Comparison of ENCODE assay signal across 8 cellular contexts in genomic region chr1:214602764-214603657, GRCh38. TPM values are rescaled to one million over a fixed set of nuclear protein-coding genes. Genes with fewer than 3 reads are reported as not detected.
DNase-seq lines count a peak whose midpoint lies in the region; ATAC-seq and TF ChIP-seq lines count a peak whose summit lies in the region.

Gene CENPF (plus strand): TSS chr1:214603195. CDS start chr1:214613755, 10,560 bp downstream.

- intact Hi-C loops in thyroid gland (cut with DNase I): no loop called here

- ATAC-seq in HG02588 (IDR thresholded peaks at IDR 0.05; ENCODE audit: unreplicated experiment) (peak; percentile 99), SK-N-SH treated with all-trans-retinoic acid at 6 μM for 48 hours (peak; percentile 98)

- 1% methylated on average over 18 to 39 of the region's 65 CpGs for WGBS in thyroid gland, 2 donors

- H3K27ac ChIP-seq in thyroid gland: no peak within 1 kb of the TSS

- no peaks in the 10 kb centered on the region for H3K36me3 Mint-ChIP-seq in activated naive CD4-positive, alpha-beta T cell treated with anti-CD3 and anti-CD28 coated beads, Interleukin-2, amount 50 U/mL, for 24 hours
- H3K36me3 Mint-ChIP-seq in glutamatergic neuron (ENCODE audit: unreplicated experiment) (no peaks in the 10 kb centered on the region), osteocyte (ENCODE audit: unreplicated experiment) (no peaks in the 10 kb centered on the region)

- H3K36me3 ChIP-seq in thyroid gland: no peaks in the 10 kb centered on the region

- TF ChIP-seq CTCF in GM10266 (IDR thresholded peaks at IDR 0.05; ENCODE audit: control insufficient read depth, insufficient read depth, low read depth, missing control alignments) (peak; percentile 14), glutamatergic neuron (IDR thresholded peaks at IDR 0.05; ENCODE audit: partially characterized antibody, unreplicated experiment) (peak; percentile 34), osteocyte (IDR thresholded peaks at IDR 0.05) (peak; percentile 27), thyroid gland (IDR thresholded peaks at IDR 0.05) (peak in 4 of 6 experiments; percentile 17 to 32 (median 28))

- H3K9me3 Mint-ChIP-seq in activated naive CD4-positive, alpha-beta T cell treated with anti-CD3 and anti-CD28 coated beads, Interleukin-2, amount 50 U/mL, for 24 hours: no peaks in the 10 kb centered on the region
- peaks cover 4% of the 10 kb centered on the region for H3K9me3 Mint-ChIP-seq in glutamatergic neuron (ENCODE audit: unreplicated experiment)
- no peaks in the 10 kb centered on the region for H3K9me3 Mint-ChIP-seq in osteocyte (ENCODE audit: unreplicated experiment)

- peak within 1 kb of the TSS; percentile 72 for H3K27ac Mint-ChIP-seq in activated naive CD4-positive, alpha-beta T cell treated with anti-CD3 and anti-CD28 coated beads, Interleukin-2, amount 50 U/mL, for 24 hours
- H3K27ac Mint-ChIP-seq in glutamatergic neuron (ENCODE audit: unreplicated experiment) (peak within 1 kb of the TSS; percentile 48), osteocyte (ENCODE audit: unreplicated experiment) (peak within 1 kb of the TSS; percentile 85)

- no peaks in the 10 kb centered on the region for H3K27me3 ChIP-seq in thyroid gland

- no peaks in the 10 kb centered on the region for H3K27me3 Mint-ChIP-seq in activated naive CD4-positive, alpha-beta T cell treated with anti-CD3 and anti-CD28 coated beads, Interleukin-2, amount 50 U/mL, for 24 hours
- peaks cover 3% of the 10 kb centered on the region for H3K27me3 Mint-ChIP-seq in glutamatergic neuron (ENCODE audit: unreplicated experiment)
- no peaks in the 10 kb centered on the region for H3K27me3 Mint-ChIP-seq in osteocyte (ENCODE audit: unreplicated experiment)

- DNase-seq in GM10266 (ENCODE audit: extremely low spot score) (peak; percentile 98), NCI-H1092 (lab: John Stamatoyannopoulos, UW) (peak; percentile 99), glutamatergic neuron (peak; percentile 94), osteocyte (ENCODE audit: extremely low spot score, unreplicated experiment) (peak; percentile 98), thyroid gland (peak; percentile 95)

- TF ChIP-seq POLR2A in thyroid gland (IDR thresholded peaks at IDR 0.05): no peak

- H3K4me1 Mint-ChIP-seq in activated naive CD4-positive, alpha-beta T cell treated with anti-CD3 and anti-CD28 coated beads, Interleukin-2, amount 50 U/mL, for 24 hours: peaks cover 23% of the 10 kb centered on the region
- H3K4me1 Mint-ChIP-seq in glutamatergic neuron (ENCODE audit: low read depth, unreplicated experiment) (peaks cover 6% of the 10 kb centered on the region), osteocyte (ENCODE audit: unreplicated experiment) (peaks cover 25% of the 10 kb centered on the region)

- peak within 1 kb of the TSS; percentile 89 for H3K4me3 Mint-ChIP-seq in activated naive CD4-positive, alpha-beta T cell treated with anti-CD3 and anti-CD28 coated beads, Interleukin-2, amount 50 U/mL, for 24 hours
- H3K4me3 Mint-ChIP-seq in glutamatergic neuron (ENCODE audit: unreplicated experiment) (peak within 1 kb of the TSS; percentile 93), osteocyte (ENCODE audit: unreplicated experiment) (peak within 1 kb of the TSS; percentile 93)

- H3K4me3 ChIP-seq in thyroid gland (replicated peaks in 1 of 3): peak within 1 kb of the TSS; percentile 20 to 54 (median 35)

- no peaks in the 10 kb centered on the region for H3K9me3 ChIP-seq in thyroid gland

- peaks cover 4% of the 10 kb centered on the region in 2 donors for H3K4me1 ChIP-seq in thyroid gland

TF ChIP-seq in SK-N-SH treated with all-trans-retinoic acid at 6 μM for 48 hours, 23 proteins besides CTCF, POLR2A, EP300 and RAD21:
- no peak for TF ChIP-seq ZFP30 (CRISPR knock-in tag; IDR thresholded peaks at IDR 0.05)
- TF ChIP-seq PPARA (CRISPR knock-in tag; IDR thresholded peaks at IDR 0.05; ENCODE audit: borderline replicate concordance): no peak
- no peak for TF ChIP-seq ARNTL (CRISPR knock-in tag; IDR thresholded peaks at IDR 0.05; ENCODE audit: borderline replicate concordance, low read depth)
- no peak for TF ChIP-seq ZNF70 (CRISPR knock-in tag; IDR thresholded peaks at IDR 0.05)
- no peak for TF ChIP-seq ZNF8 (CRISPR knock-in tag; IDR thresholded peaks at IDR 0.05)
- TF ChIP-seq SNAI2 (CRISPR knock-in tag; IDR thresholded peaks at IDR 0.05): no peak
- TF ChIP-seq ISL1 (CRISPR knock-in tag; IDR thresholded peaks at IDR 0.05): no peak
- no peak for TF ChIP-seq GLIS3 (CRISPR knock-in tag; IDR thresholded peaks at IDR 0.05)
- no peak for TF ChIP-seq BACH2 (CRISPR knock-in tag; IDR thresholded peaks at IDR 0.05; ENCODE audit: borderline replicate concordance)
- no peak for TF ChIP-seq CSRNP3 (CRISPR knock-in tag; IDR thresholded peaks at IDR 0.05)
- TF ChIP-seq PATZ1 (CRISPR knock-in tag; IDR thresholded peaks at IDR 0.05; ENCODE audit: borderline replicate concordance): no peak
- TF ChIP-seq POU6F1 (CRISPR knock-in tag; IDR thresholded peaks at IDR 0.05; ENCODE audit: borderline replicate concordance, low read depth): no peak
- TF ChIP-seq ZFP3 (CRISPR knock-in tag; IDR thresholded peaks at IDR 0.05): no peak
- TF ChIP-seq TOX (CRISPR knock-in tag; IDR thresholded peaks at IDR 0.05; ENCODE audit: borderline replicate concordance): no peak
- TF ChIP-seq ESRRG (CRISPR knock-in tag; IDR thresholded peaks at IDR 0.05): no peak

RNA-seq across cellular contexts. Expression of gene CENPF, which starts in this region (rescaled TPM):
- total RNA-seq in glutamatergic neuron (ENCODE audit: unreplicated experiment) (29.3 TPM), osteocyte (21.5 and 26.5 TPM in 2 replicates), thyroid gland (1 to 10 TPM in 1 of 4 donors, under 1 TPM in 3; 0.27 to 1.0 (median 0.55) TPM)

Comparison
In these comparisons a context has a peak if more than half of its experiments do, and no peak if none do; other contexts are left out.
1. RNA of gene CENPF (total RNA-seq): 29.3 TPM in glutamatergic neuron (single experiment) and 21.5 to 26.5 TPM in osteocyte; 0.27 to 1.0 TPM in thyroid gland; every median in the first group is over 10 times any median in the second.
2. Peak in every context shown above with its lines, with median percentiles within 50 percentile points of each other: DNase-seq, CTCF ChIP-seq, H3K27ac Mint-ChIP-seq and H3K4me3 Mint-ChIP-seq.